In the genomic region with DNA sequence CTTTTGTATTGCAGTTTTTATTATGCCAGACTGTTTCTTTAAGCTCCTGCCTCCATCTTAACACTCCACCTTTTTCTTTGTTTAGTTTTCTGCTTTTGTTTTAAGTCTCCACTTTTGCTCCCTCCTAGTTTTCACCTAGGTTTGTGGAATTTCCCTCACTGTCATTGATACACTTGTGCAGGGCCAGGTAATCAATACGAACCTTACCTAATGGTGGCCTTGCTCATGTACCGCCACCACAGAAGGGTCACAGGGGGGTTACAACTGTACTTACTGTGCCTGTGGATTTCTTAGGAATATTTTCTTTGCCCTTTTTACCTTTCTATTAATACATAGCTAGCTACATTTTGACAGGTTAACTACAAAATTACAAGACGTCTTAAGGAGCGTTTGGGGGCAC, we compare ENCODE assay signal across 1 cellular context.
A peak's percentile ranks its signal among the peaks of the same experiment; 100 is the strongest.
TF ChIP-seq lines count a peak whose summit lies in the region.

No MANE protein-coding gene starts in this region.

TF ChIP-seq in HepG2, 621 proteins besides CTCF, POLR2A, EP300 and RAD21 (continued from another document):
- TF ChIP-seq, protein P1, sequence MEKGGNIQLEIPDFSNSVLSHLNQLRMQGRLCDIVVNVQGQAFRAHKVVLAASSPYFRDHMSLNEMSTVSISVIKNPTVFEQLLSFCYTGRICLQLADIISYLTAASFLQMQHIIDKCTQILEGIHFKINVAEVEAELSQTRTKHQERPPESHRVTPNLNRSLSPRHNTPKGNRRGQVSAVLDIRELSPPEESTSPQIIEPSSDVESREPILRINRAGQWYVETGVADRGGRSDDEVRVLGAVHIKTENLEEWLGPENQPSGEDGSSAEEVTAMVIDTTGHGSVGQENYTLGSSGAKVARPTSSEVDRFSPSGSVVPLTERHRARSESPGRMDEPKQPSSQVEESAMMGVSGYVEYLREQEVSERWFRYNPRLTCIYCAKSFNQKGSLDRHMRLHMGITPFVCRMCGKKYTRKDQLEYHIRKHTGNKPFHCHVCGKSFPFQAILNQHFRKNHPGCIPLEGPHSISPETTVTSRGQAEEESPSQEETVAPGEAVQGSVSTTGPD (CRISPR knock-in tag; IDR thresholded peaks at IDR 0.05): no peak
- TF ChIP-seq MED8 (CRISPR knock-in tag; IDR thresholded peaks at IDR 0.05; ENCODE audit: insufficient replicate concordance) (no peak), CREB3 (CRISPR knock-in tag; IDR thresholded peaks at IDR 0.05) (no peak), TEF (CRISPR knock-in tag; IDR thresholded peaks at IDR 0.05) (no peak), JUN (CRISPR knock-in tag; IDR thresholded peaks at IDR 0.05) (no peak), CBX2 (IDR thresholded peaks at IDR 0.05; ENCODE audit: low read depth, low read length) (no peak), CBX2 (CRISPR knock-in tag; IDR thresholded peaks at IDR 0.05; ENCODE audit: low read depth) (no peak), ZNF549 (CRISPR knock-in tag; IDR thresholded peaks at IDR 0.05) (no peak), KDM5B (CRISPR knock-in tag; IDR thresholded peaks at IDR 0.05; ENCODE audit: borderline replicate concordance) (no peak), ZNF121 (CRISPR knock-in tag; IDR thresholded peaks at IDR 0.05) (no peak), ZNF687 (CRISPR knock-in tag; IDR thresholded peaks at IDR 0.05) (no peak), ZNF530 (CRISPR knock-in tag; IDR thresholded peaks at IDR 0.05; ENCODE audit: low read depth) (no peak), ZEB1 (IDR thresholded peaks at IDR 0.05; ENCODE audit: insufficient replicate concordance, low read depth) (peak; percentile 36), AFF4 (CRISPR knock-in tag; IDR thresholded peaks at IDR 0.05) (no peak), ZBTB1 (CRISPR knock-in tag; IDR thresholded peaks at IDR 0.05; ENCODE audit: borderline replicate concordance) (no peak), ZNF224 (CRISPR knock-in tag; IDR thresholded peaks at IDR 0.05) (no peak), RARA (CRISPR knock-in tag; IDR thresholded peaks at IDR 0.05) (peak; percentile 75), ZNF747 (CRISPR knock-in tag; IDR thresholded peaks at IDR 0.05; ENCODE audit: borderline replicate concordance) (no peak), TBX3 (IDR thresholded peaks at IDR 0.05; ENCODE audit: borderline replicate concordance) (no peak), ZNF235 (CRISPR knock-in tag; IDR thresholded peaks at IDR 0.05; ENCODE audit: borderline replicate concordance) (no peak), ADNP (CRISPR knock-in tag; IDR thresholded peaks at IDR 0.05) (no peak), PRPF4 (IDR thresholded peaks at IDR 0.05; ENCODE audit: low read depth, low read length, poor library complexity, severe bottlenecking) (no peak), ZNF138 (CRISPR knock-in tag; IDR thresholded peaks at IDR 0.05; ENCODE audit: low read depth) (no peak), ONECUT2 (CRISPR knock-in tag; IDR thresholded peaks at IDR 0.05) (peak; percentile 82), ARID5B (CRISPR knock-in tag; IDR thresholded peaks at IDR 0.05) (0 out of 2 replicates have a peak, but pooled peaks have one; percentile 8), ZSCAN30 (CRISPR knock-in tag; IDR thresholded peaks at IDR 0.05) (no peak), ZIK1 (CRISPR knock-in tag; IDR thresholded peaks at IDR 0.05; ENCODE audit: borderline replicate concordance, low read depth) (no peak), ATRX (CRISPR knock-in tag; IDR thresholded peaks at IDR 0.05; ENCODE audit: borderline replicate concordance) (no peak), SMARCC2 (IDR thresholded peaks at IDR 0.05) (no peak), ZNF337 (CRISPR knock-in tag; IDR thresholded peaks at IDR 0.05; ENCODE audit: borderline replicate concordance, low read depth) (no peak), ZNF124 (CRISPR knock-in tag; IDR thresholded peaks at IDR 0.05) (no peak), SALL1 (CRISPR knock-in tag; IDR thresholded peaks at IDR 0.05) (peak; percentile 15; the same call in 1 of the 2 replicates), IKZF1 (IDR thresholded peaks at IDR 0.05) (no peak)
- TF ChIP-seq, protein P2, sequence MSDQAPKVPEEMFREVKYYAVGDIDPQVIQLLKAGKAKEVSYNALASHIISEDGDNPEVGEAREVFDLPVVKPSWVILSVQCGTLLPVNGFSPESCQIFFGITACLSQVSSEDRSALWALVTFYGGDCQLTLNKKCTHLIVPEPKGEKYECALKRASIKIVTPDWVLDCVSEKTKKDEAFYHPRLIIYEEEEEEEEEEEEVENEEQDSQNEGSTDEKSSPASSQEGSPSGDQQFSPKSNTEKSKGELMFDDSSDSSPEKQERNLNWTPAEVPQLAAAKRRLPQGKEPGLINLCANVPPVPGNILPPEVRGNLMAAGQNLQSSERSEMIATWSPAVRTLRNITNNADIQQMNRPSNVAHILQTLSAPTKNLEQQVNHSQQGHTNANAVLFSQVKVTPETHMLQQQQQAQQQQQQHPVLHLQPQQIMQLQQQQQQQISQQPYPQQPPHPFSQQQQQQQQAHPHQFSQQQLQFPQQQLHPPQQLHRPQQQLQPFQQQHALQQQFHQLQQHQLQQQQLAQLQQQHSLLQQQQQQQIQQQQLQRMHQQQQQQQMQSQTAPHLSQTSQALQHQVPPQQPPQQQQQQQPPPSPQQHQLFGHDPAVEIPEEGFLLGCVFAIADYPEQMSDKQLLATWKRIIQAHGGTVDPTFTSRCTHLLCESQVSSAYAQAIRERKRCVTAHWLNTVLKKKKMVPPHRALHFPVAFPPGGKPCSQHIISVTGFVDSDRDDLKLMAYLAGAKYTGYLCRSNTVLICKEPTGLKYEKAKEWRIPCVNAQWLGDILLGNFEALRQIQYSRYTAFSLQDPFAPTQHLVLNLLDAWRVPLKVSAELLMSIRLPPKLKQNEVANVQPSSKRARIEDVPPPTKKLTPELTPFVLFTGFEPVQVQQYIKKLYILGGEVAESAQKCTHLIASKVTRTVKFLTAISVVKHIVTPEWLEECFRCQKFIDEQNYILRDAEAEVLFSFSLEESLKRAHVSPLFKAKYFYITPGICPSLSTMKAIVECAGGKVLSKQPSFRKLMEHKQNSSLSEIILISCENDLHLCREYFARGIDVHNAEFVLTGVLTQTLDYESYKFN (CRISPR knock-in tag; conservative IDR thresholded peaks at IDR 0.05): peak; percentile 25; the same call in 1 of the 2 replicates
- TF ChIP-seq, protein P3, sequence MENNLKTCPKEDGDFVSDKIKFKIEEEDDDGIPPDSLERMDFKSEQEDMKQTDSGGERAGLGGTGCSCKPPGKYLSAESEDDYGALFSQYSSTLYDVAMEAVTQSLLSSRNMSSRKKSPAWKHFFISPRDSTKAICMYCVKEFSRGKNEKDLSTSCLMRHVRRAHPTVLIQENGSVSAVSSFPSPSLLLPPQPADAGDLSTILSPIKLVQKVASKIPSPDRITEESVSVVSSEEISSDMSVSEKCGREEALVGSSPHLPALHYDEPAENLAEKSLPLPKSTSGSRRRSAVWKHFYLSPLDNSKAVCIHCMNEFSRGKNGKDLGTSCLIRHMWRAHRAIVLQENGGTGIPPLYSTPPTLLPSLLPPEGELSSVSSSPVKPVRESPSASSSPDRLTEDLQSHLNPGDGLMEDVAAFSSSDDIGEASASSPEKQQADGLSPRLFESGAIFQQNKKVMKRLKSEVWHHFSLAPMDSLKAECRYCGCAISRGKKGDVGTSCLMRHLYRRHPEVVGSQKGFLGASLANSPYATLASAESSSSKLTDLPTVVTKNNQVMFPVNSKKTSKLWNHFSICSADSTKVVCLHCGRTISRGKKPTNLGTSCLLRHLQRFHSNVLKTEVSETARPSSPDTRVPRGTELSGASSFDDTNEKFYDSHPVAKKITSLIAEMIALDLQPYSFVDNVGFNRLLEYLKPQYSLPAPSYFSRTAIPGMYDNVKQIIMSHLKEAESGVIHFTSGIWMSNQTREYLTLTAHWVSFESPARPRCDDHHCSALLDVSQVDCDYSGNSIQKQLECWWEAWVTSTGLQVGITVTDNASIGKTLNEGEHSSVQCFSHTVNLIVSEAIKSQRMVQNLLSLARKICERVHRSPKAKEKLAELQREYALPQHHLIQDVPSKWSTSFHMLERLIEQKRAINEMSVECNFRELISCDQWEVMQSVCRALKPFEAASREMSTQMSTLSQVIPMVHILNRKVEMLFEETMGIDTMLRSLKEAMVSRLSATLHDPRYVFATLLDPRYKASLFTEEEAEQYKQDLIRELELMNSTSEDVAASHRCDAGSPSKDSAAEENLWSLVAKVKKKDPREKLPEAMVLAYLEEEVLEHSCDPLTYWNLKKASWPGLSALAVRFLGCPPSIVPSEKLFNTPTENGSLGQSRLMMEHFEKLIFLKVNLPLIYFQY (CRISPR knock-in tag; IDR thresholded peaks at IDR 0.05; ENCODE audit: borderline replicate concordance): no peak
